ENCODE assay signal across 8 cellular contexts in the genomic region with DNA sequence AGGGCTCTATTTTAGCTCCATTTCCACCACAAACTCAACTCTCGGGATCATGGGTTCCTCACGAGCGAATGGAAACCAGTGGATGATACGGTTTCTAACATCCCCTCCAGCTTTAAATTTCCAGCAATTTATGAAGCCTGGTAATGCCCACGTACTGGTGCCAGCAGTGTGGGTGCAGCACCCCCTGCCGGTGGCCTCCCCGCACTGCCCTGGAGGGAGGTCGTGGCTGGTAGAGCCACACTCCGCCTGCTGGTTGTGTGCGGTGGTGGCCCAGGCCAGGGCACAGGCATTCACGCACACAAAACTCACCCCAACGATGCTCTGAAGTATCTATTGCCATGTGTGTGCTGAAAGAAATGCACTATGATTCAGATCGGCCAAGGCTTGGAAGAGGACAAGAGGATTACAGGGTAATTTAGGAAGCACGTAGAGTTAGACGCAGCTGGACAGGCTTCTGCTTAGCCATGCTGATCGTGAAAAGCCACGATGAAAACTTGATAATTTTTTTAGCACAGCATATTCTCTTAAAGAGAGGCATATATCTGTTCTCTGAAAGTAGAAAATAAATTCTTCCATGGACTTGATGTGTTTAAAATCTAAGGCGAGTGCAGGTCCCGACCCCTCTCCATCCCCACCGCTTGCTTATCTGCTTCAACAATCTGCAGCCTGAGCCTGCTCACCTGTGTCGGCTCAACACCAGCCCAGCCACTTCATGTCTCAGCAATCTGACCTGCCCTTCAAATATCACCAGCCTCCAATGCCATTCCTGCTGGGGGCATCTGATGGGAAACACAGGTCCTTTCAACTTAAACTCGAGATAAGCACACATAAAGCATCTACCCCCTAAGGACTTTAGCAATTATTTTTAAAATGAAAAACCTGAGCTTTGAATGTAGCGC. TPM values are rescaled to one million over a fixed set of nuclear protein-coding genes. Genes with fewer than 3 reads are reported as not detected.
DNase-seq lines count a peak whose midpoint lies in the region; ATAC-seq and TF ChIP-seq lines count a peak whose summit lies in the region.

No MANE protein-coding gene starts in this region.

- 67 to 75% methylated on average over 22 to 23 of the region's 23 CpGs for WGBS in tibial nerve, 2 donors

- ATAC-seq in GM18511 (IDR thresholded peaks at IDR 0.05; ENCODE audit: unreplicated experiment) (peak; percentile 99), HG02943 (IDR thresholded peaks at IDR 0.05; ENCODE audit: low read depth, unreplicated experiment) (peak; percentile 93)
- ATAC-seq in activated T-cell treated with anti-CD3 and anti-CD28 coated beads, Interleukin-2, amount 50 U/mL, for 4 hours, result peak; percentile 98

- no peaks in the 10 kb centered on the region for H3K9me3 ChIP-seq in tibial nerve

- H3K27me3 ChIP-seq in tibial nerve, result no peaks in the 10 kb centered on the region

- peak in 1 of 2 donors; percentile 35 for TF ChIP-seq EP300 in tibial nerve (IDR thresholded peaks at IDR 0.05)

- no peaks in the 10 kb centered on the region for H3K36me3 Mint-ChIP-seq in activated T-cell treated with anti-CD3 and anti-CD28 coated beads, Interleukin-2, amount 50 U/mL, for 4 hours (ENCODE audit: insufficient read depth)

- peak; percentile 99 for TF ChIP-seq CTCF in 22Rv1 (IDR thresholded peaks at IDR 0.05)
- TF ChIP-seq CTCF in fibroblast of the aortic adventitia (IDR thresholded peaks at IDR 0.05; ENCODE audit: insufficient read depth, low read length), result peak; percentile 96
- peak; percentile 61 to 88 (median 74) for TF ChIP-seq CTCF in tibial nerve (IDR thresholded peaks at IDR 0.05)

- no peaks in the 10 kb centered on the region for H3K9me3 Mint-ChIP-seq in activated T-cell treated with anti-CD3 and anti-CD28 coated beads, Interleukin-2, amount 50 U/mL, for 4 hours

- H3K4me3 ChIP-seq in fibroblast of the aortic adventitia (ENCODE audit: low read depth, low read length), result no peak overlapping the region
- H3K4me3 ChIP-seq in tibial nerve, result no peak overlapping the region

- H3K27me3 Mint-ChIP-seq in activated T-cell treated with anti-CD3 and anti-CD28 coated beads, Interleukin-2, amount 50 U/mL, for 4 hours (ENCODE audit: low read depth), result peaks cover 7% of the 10 kb centered on the region

- no peak overlapping the region for H3K4me3 Mint-ChIP-seq in activated T-cell treated with anti-CD3 and anti-CD28 coated beads, Interleukin-2, amount 50 U/mL, for 4 hours

- no peaks in the 10 kb centered on the region for H3K4me1 Mint-ChIP-seq in activated T-cell treated with anti-CD3 and anti-CD28 coated beads, Interleukin-2, amount 50 U/mL, for 4 hours (ENCODE audit: low read depth)

- no peak for TF ChIP-seq POLR2A in tibial nerve (IDR thresholded peaks at IDR 0.05)

- H3K27ac ChIP-seq in 22Rv1 (no peak overlapping the region), tibial nerve (no peak overlapping the region)

- no peaks in the 10 kb centered on the region for H3K36me3 ChIP-seq in tibial nerve

- DNase-seq in NOMO-1 treated with DMSO at 0.1 percent for 48 hours (lab: John Stamatoyannopoulos, UW; ENCODE audit: unreplicated experiment) (peak; percentile 67), fibroblast of the aortic adventitia (ENCODE audit: low read depth) (peak; percentile 63), occipital lobe (lab: John Stamatoyannopoulos, UW) (peak; percentile 30), tibial nerve (ENCODE audit: low spot score in 2 of 2) (peak; percentile 52 to 69)
- DNase-seq in activated T-cell treated with anti-CD3 and anti-CD28 coated beads, Interleukin-2, amount 50 U/mL, for 4 hours, result peak; percentile 39

- H3K4me1 ChIP-seq in tibial nerve, result no peaks in the 10 kb centered on the region

RNA-seq across cellular contexts. Expression of gene SCD5, which starts 59.1 kb away (rescaled TPM):
- 1 to 10 TPM in 1 of 3 donors, under 1 TPM in 2; 0.30 to 1.2 (median 0.84) TPM for total RNA-seq in activated T-cell treated with anti-CD3 and anti-CD28 coated beads, Interleukin-2, amount 50 U/mL, for 4 hours
- total RNA-seq in fibroblast of the aortic adventitia (ENCODE audit: low replicate concordance), result 18.0 and 22.8 TPM in 2 replicates
- total RNA-seq in occipital lobe, result 287 TPM
- 10 to 100 TPM; 27.6 to 79.3 (median 55.3) TPM for total RNA-seq in tibial nerve
